In genomic region chr1:176193023-176193422, GRCh38 we compare ENCODE assay signal across 10 cellular contexts. TPM values are rescaled to one million over a fixed set of nuclear protein-coding genes. Genes with fewer than 3 reads are reported as not detected.
DNase-seq lines count a peak whose midpoint lies in the region; ATAC-seq lines count a peak whose summit lies in the region.
"Had no signal": no experiment of that assay in that cellular context is flagged by ENCODE, and none has a peak within 500 bp of the region (broad histone marks: within the 10 kb centered on the region; RNA-seq: fewer than 3 reads in every experiment).

No MANE protein-coding gene starts in this region.

- H3K27ac ChIP-seq in mesenchymal stem cell (ENCODE audit: low read length, poor library complexity, severe bottlenecking) = peak overlapping the region; percentile 32

- no peak overlapping the region for H4K91ac ChIP-seq in mesenchymal stem cell (ENCODE audit: low read length)

- H2AK5ac ChIP-seq in mesenchymal stem cell (ENCODE audit: low read length, severe bottlenecking) = no peak overlapping the region

- no peak overlapping the region for H3K27ac Mint-ChIP-seq in T-helper 2 cell treated with Interferon-gamma antibody and Interleukin-4, amounts not matched to agents 5 μg/mL and 100 μg/mL, for 36 hours

- H3K27me3 ChIP-seq in mesenchymal stem cell (ENCODE audit: control insufficient read depth in 1 of 2, insufficient read depth in 1 of 2, low read length in 2 of 2) = no peaks in the 10 kb centered on the region

- DNase-seq in mesenchymal stem cell (no peak), 8988T (no peak)
- DNase-seq in T-helper 2 cell treated with Interferon-gamma antibody and Interleukin-4, amounts not matched to agents 5 μg/mL and 100 μg/mL, for 36 hours (ENCODE audit: low spot score) = no peak
- no peak for DNase-seq in activated effector memory CD4-positive, alpha-beta T cell treated with Interleukin-2 at 50 U/mL for 16 hours
- DNase-seq: amygdala, NCI-H69 had no signal

- H3K4me3 ChIP-seq in mesenchymal stem cell (ENCODE audit: insufficient read depth in 1 of 2, low read depth in 1 of 2, low read length in 2 of 2) = no peak overlapping the region

- H3K23ac ChIP-seq in mesenchymal stem cell (ENCODE audit: low read length in 2 of 2) = no peak overlapping the region

- ATAC-seq in GM19025 (IDR thresholded peaks at IDR 0.05; ENCODE audit: low read depth, unreplicated experiment) = peak; percentile 87
- ATAC-seq in GM21737 (IDR thresholded peaks at IDR 0.05; ENCODE audit: unreplicated experiment) = peak; percentile 87
- ATAC-seq in HG03457 (IDR thresholded peaks at IDR 0.05; ENCODE audit: unreplicated experiment) = peak; percentile 87

- no peak overlapping the region for H3K4me3 Mint-ChIP-seq in T-helper 2 cell treated with Interferon-gamma antibody and Interleukin-4, amounts not matched to agents 5 μg/mL and 100 μg/mL, for 36 hours

- no peak overlapping the region for H3K14ac ChIP-seq in mesenchymal stem cell (ENCODE audit: low read length in 2 of 2)

- no peak overlapping the region for H2BK12ac ChIP-seq in mesenchymal stem cell (ENCODE audit: low read length in 2 of 2)

- no peak overlapping the region for H2BK15ac ChIP-seq in mesenchymal stem cell (ENCODE audit: low read depth, poor library complexity, severe bottlenecking)

- H3K4me1 ChIP-seq in mesenchymal stem cell (ENCODE audit: control insufficient read depth, insufficient read depth, low read depth, low read length) = no peaks in the 10 kb centered on the region

- H3K36me3 Mint-ChIP-seq in T-helper 2 cell treated with Interferon-gamma antibody and Interleukin-4, amounts not matched to agents 5 μg/mL and 100 μg/mL, for 36 hours (ENCODE audit: low read depth) = peaks cover 22% of the 10 kb centered on the region

- no peak overlapping the region for H4K8ac ChIP-seq in mesenchymal stem cell (ENCODE audit: low read length)

- no peaks in the 10 kb centered on the region for H3K27me3 Mint-ChIP-seq in T-helper 2 cell treated with Interferon-gamma antibody and Interleukin-4, amounts not matched to agents 5 μg/mL and 100 μg/mL, for 36 hours (ENCODE audit: low read depth)
- H3K27me3 Mint-ChIP-seq: stimulated activated naive CD8-positive, alpha-beta T cell treated with anti-CD3 and anti-CD28 coated beads, Interleukin-15, Interleukin-2, amounts not matched to agents 100 ng/mL and 50 ng/mL, for 24 hours had no signal

- no peak overlapping the region for H2BK5ac ChIP-seq in mesenchymal stem cell (ENCODE audit: low read depth, low read length, poor library complexity, severe bottlenecking)

- no peak overlapping the region for H3K4me2 ChIP-seq in mesenchymal stem cell (ENCODE audit: low read length, poor library complexity, severe bottlenecking)

- peaks cover 2% of the 10 kb centered on the region for H3K79me1 ChIP-seq in mesenchymal stem cell (replicated peaks; ENCODE audit: low read length, poor library complexity, severe bottlenecking)

- H3K4me1 Mint-ChIP-seq in T-helper 2 cell treated with Interferon-gamma antibody and Interleukin-4, amounts not matched to agents 5 μg/mL and 100 μg/mL, for 36 hours (ENCODE audit: low read depth) = peaks cover 38% of the 10 kb centered on the region

- no peak overlapping the region for H2BK120ac ChIP-seq in mesenchymal stem cell (ENCODE audit: low read depth, low read length)

- H3K18ac ChIP-seq in mesenchymal stem cell (ENCODE audit: low read depth in 1 of 2, low read length in 2 of 2) = no peak overlapping the region

- H3K9ac ChIP-seq in mesenchymal stem cell (ENCODE audit: low read length) = no peak overlapping the region

- H3K4ac ChIP-seq in mesenchymal stem cell (ENCODE audit: low read depth in 1 of 2, low read length in 2 of 2) = no peak overlapping the region

- no peaks in the 10 kb centered on the region for H3K9me3 ChIP-seq in mesenchymal stem cell (ENCODE audit: control insufficient read depth, low read length)

- H3K36me3 ChIP-seq in mesenchymal stem cell (ENCODE audit: control insufficient read depth in 1 of 2, insufficient read depth in 2 of 2, low read depth in 1 of 2, low read length in 2 of 2) = no peaks in the 10 kb centered on the region

- WGBS in mesenchymal stem cell = no CpG with 5 or more reads among the region's 1 CpG

- peaks cover 14% of the 10 kb centered on the region for H3K9me3 Mint-ChIP-seq in T-helper 2 cell treated with Interferon-gamma antibody and Interleukin-4, amounts not matched to agents 5 μg/mL and 100 μg/mL, for 36 hours
- H3K9me3 Mint-ChIP-seq: stimulated activated naive CD8-positive, alpha-beta T cell treated with anti-CD3 and anti-CD28 coated beads, Interleukin-15, Interleukin-2, amounts not matched to agents 100 ng/mL and 50 ng/mL, for 24 hours had no signal

- H2AFZ ChIP-seq in mesenchymal stem cell (ENCODE audit: low read depth, low read length) = no peak overlapping the region

RNA-seq across cellular contexts. Expression of gene COP1, which starts 14.1 kb away (rescaled TPM):
- 22.1 TPM for polyA plus RNA-seq in mesenchymal stem cell (2013, experiment 1 of 2)
- 22.7 TPM for polyA plus RNA-seq in mesenchymal stem cell (2013, experiment 2 of 2)
